In genomic region chr10:89615824-89616223, GRCh38 we compare ENCODE assay signal across 23 cellular contexts. TPM values are rescaled to one million over a fixed set of nuclear protein-coding genes. Genes with fewer than 3 reads are reported as not detected.
DNase-seq lines count a peak whose midpoint lies in the region; TF ChIP-seq lines count a peak whose summit lies in the region.
"Had no signal": no experiment of that assay in that cellular context is flagged by ENCODE, and none has a peak within 500 bp of the region (broad histone marks: within the 10 kb centered on the region; RNA-seq: fewer than 3 reads in every experiment).

No MANE protein-coding gene starts in this region.

- H3K27me3 ChIP-seq in skeletal muscle satellite cell (ENCODE audit: control insufficient read depth, insufficient read depth, low read length) (no peaks in the 10 kb centered on the region), colonic mucosa (no peaks in the 10 kb centered on the region)

- H3K27ac ChIP-seq in colonic mucosa: no peak overlapping the region
- H3K27ac ChIP-seq: epithelial cell of prostate, parathyroid adenoma had no signal

- H3K27me3 Mint-ChIP-seq in activated CD4-positive, alpha-beta T cell treated with anti-CD3 and anti-CD28 coated beads, Interleukin-2, amount 10 ng/mL, durations not matched to agents 24 days and 14 days: peaks cover 2% of the 10 kb centered on the region
- no peaks in the 10 kb centered on the region for H3K27me3 Mint-ChIP-seq in endothelial cell (ENCODE audit: unreplicated experiment)
- H3K27me3 Mint-ChIP-seq: activated naive CD8-positive, alpha-beta T cell; dendritic cell treated with granulocyte-macrophage colony-stimulating factor and Interleukin-4, amounts not matched to agents 40 ng/mL and 50 ng/mL, for 4 days; naive B cell had no signal

- peaks cover 14% of the 10 kb centered on the region for H3K9me3 Mint-ChIP-seq in activated CD4-positive, alpha-beta T cell treated with anti-CD3 and anti-CD28 coated beads, Interleukin-2, amount 10 ng/mL, durations not matched to agents 24 days and 14 days
- H3K9me3 Mint-ChIP-seq in endothelial cell (ENCODE audit: unreplicated experiment): peaks cover 10% of the 10 kb centered on the region

- no peak for DNase-seq in activated CD4-positive, alpha-beta T cell treated with anti-CD3 and anti-CD28 coated beads, Interleukin-2, amount 10 ng/mL, durations not matched to agents 24 days and 14 days
- DNase-seq in activated CD4-positive, alpha-beta T cell treated with anti-CD3 and anti-CD28 coated beads, Interleukin-2, amount 50 U/mL, for 1 hour: no peak
- DNase-seq in NCI-H69 (lab: John Stamatoyannopoulos, UW): peak; percentile 2
- no peak for DNase-seq in endothelial cell (ENCODE audit: low spot score)
- no peak for DNase-seq in GM10266 (ENCODE audit: extremely low spot score)
- DNase-seq in colonic mucosa: no peak
- DNase-seq in NCI-H2029 treated with DMSO at 0.1 percent for 48 hours (lab: John Stamatoyannopoulos, UW): no peak
- DNase-seq: activated T-cell treated with anti-CD3 and anti-CD28 coated beads, Interleukin-2, amount 50 U/mL, for 4 hours; C1 segment of cervical spinal cord; left colon; mesenchymal stem cell; naive B cell; NCI-H1048; NCI-H2081; NCI-H446; NK-92 treated with Interleukin-12 subunit alpha and Interleukin-12 subunit beta, amount 100 ng/mL, for 24 hours; SK-N-SH had no signal

- peak overlapping the region; percentile 6 for H3K4me2 ChIP-seq in skeletal muscle satellite cell (ENCODE audit: low read length)
- H3K4me2 ChIP-seq: SK-N-SH had no signal

- H3K4me1 ChIP-seq in skeletal muscle satellite cell (ENCODE audit: control insufficient read depth, insufficient read depth, low read length) (peaks cover 5% of the 10 kb centered on the region), colonic mucosa (no peaks in the 10 kb centered on the region)
- H3K4me1 ChIP-seq: parathyroid adenoma had no signal

- peak overlapping the region; percentile 3 for H3K4me3 Mint-ChIP-seq in activated CD4-positive, alpha-beta T cell treated with anti-CD3 and anti-CD28 coated beads, Interleukin-2, amount 10 ng/mL, durations not matched to agents 24 days and 14 days
- H3K4me3 Mint-ChIP-seq in endothelial cell (ENCODE audit: unreplicated experiment): no peak overlapping the region
- H3K4me3 Mint-ChIP-seq: activated naive CD8-positive, alpha-beta T cell; activated T-cell treated with anti-CD3 and anti-CD28 coated beads, Interleukin-2, amount 50 U/mL, for 4 hours; dendritic cell treated with granulocyte-macrophage colony-stimulating factor and Interleukin-4, amounts not matched to agents 40 ng/mL and 50 ng/mL, for 4 days; naive B cell; WTC11 had no signal

- no peak for TF ChIP-seq CTCF in endothelial cell (IDR thresholded peaks at IDR 0.05; ENCODE audit: unreplicated experiment)
- no peak for TF ChIP-seq CTCF in GM10266 (IDR thresholded peaks at IDR 0.05; ENCODE audit: control insufficient read depth, insufficient read depth, low read depth, missing control alignments)
- TF ChIP-seq CTCF in colonic mucosa (IDR thresholded peaks at IDR 0.05): no peak

- H3K36me3 ChIP-seq in skeletal muscle satellite cell (ENCODE audit: insufficient read depth, low read length): peaks cover 6% of the 10 kb centered on the region
- H3K36me3 ChIP-seq in colonic mucosa: no peaks in the 10 kb centered on the region

- intact Hi-C loops in activated CD4-positive, alpha-beta T cell treated with anti-CD3 and anti-CD28 coated beads, Interleukin-2, amount 10 ng/mL, durations not matched to agents 24 days and 14 days (cut with micrococcal nuclease): no loop called here
- intact Hi-C loops in colonic mucosa (cut with DNase I): no loop called here

- H3K4me3 ChIP-seq in skeletal muscle satellite cell (ENCODE audit: low read length): no peak overlapping the region
- no peak overlapping the region for H3K4me3 ChIP-seq in colonic mucosa

- H3K4me1 Mint-ChIP-seq in activated CD4-positive, alpha-beta T cell treated with anti-CD3 and anti-CD28 coated beads, Interleukin-2, amount 10 ng/mL, durations not matched to agents 24 days and 14 days: peaks cover 16% of the 10 kb centered on the region
- peaks cover 30% of the 10 kb centered on the region for H3K4me1 Mint-ChIP-seq in endothelial cell (ENCODE audit: unreplicated experiment)
- H3K4me1 Mint-ChIP-seq: naive B cell had no signal

- no peak overlapping the region for H3K27ac Mint-ChIP-seq in activated CD4-positive, alpha-beta T cell treated with anti-CD3 and anti-CD28 coated beads, Interleukin-2, amount 10 ng/mL, durations not matched to agents 24 days and 14 days
- H3K27ac Mint-ChIP-seq in endothelial cell (ENCODE audit: unreplicated experiment): peak overlapping the region; percentile 58
- H3K27ac Mint-ChIP-seq: activated naive CD8-positive, alpha-beta T cell; dendritic cell treated with granulocyte-macrophage colony-stimulating factor and Interleukin-4, amounts not matched to agents 40 ng/mL and 50 ng/mL, for 4 days; naive B cell; WTC11 had no signal

- H3K9ac ChIP-seq in skeletal muscle satellite cell (ENCODE audit: low read depth, low read length): no peak overlapping the region
- H3K9ac ChIP-seq in colonic mucosa (ENCODE audit: low read depth in 2 of 2, low read length in 2 of 2): no peak overlapping the region
- H3K9ac ChIP-seq: parathyroid adenoma, SK-N-SH had no signal

- H3K36me3 Mint-ChIP-seq in activated CD4-positive, alpha-beta T cell treated with anti-CD3 and anti-CD28 coated beads, Interleukin-2, amount 10 ng/mL, durations not matched to agents 24 days and 14 days (ENCODE audit: low read depth): peaks cover 11% of the 10 kb centered on the region
- H3K36me3 Mint-ChIP-seq in endothelial cell (ENCODE audit: low read depth, unreplicated experiment): peaks cover 12% of the 10 kb centered on the region

- H3K9me3 ChIP-seq in skeletal muscle satellite cell (replicated peaks; ENCODE audit: low read length): no peaks in the 10 kb centered on the region
- no peaks in the 10 kb centered on the region for H3K9me3 ChIP-seq in colonic mucosa
- H3K9me3 ChIP-seq: SK-N-SH had no signal

RNA-seq across cellular contexts. Expression of gene PANK1, which starts 29.2 kb away (rescaled TPM):
- 4.8 and 4.9 TPM in 2 replicates for total RNA-seq in activated CD4-positive, alpha-beta T cell treated with anti-CD3 and anti-CD28 coated beads, Interleukin-2, amount 10 ng/mL, durations not matched to agents 24 days and 14 days
- 16.2 TPM for total RNA-seq in endothelial cell (ENCODE audit: unreplicated experiment)
- total RNA-seq in skeletal muscle satellite cell (2012; rRNA removed): 2.2 and 3.0 TPM in 2 replicates
- total RNA-seq in colonic mucosa: 10 to 100 TPM; 22.8 to 55.4 TPM
